Comparison of ENCODE assay signal across 20 cellular contexts in the genomic region with DNA sequence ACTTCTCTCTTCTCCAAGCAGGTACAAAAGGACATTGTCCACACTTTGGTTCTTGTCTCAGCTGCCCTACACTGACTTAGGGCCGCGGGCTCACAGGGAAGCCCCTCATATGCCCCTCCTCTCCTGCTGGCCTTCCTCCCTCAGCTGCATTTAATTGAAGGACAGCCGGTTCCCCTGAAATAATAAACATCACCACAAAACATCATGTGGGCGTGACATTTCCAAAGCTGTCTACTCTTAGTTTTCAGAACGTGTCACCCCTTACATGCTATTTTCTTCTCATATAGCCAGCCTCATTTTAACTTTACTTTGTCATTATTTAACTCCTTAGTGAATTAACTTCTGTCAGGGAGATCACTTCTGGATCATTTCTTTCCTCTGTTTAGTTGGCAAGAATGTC.
DNase-seq lines count a peak whose midpoint lies in the region; ATAC-seq and TF ChIP-seq lines count a peak whose summit lies in the region.
"Had no signal": no experiment of that assay in that cellular context is flagged by ENCODE, and none has a peak within 500 bp of the region (broad histone marks: within the 10 kb centered on the region; RNA-seq: fewer than 3 reads in every experiment).

No MANE protein-coding gene starts in this region.

- H3K4me3 Mint-ChIP-seq in stimulated activated naive CD8-positive, alpha-beta T cell treated with anti-CD3 and anti-CD28 coated beads, Interleukin-15, Interleukin-2, amounts not matched to agents 100 ng/mL and 50 ng/mL, for 24 hours, result no peak overlapping the region
- no peak overlapping the region for H3K4me3 Mint-ChIP-seq in stimulated activated effector memory CD8-positive, alpha-beta T cell treated with anti-CD3 and anti-CD28 coated beads, Interleukin-12 subunit alpha, Interleukin-12 subunit beta, amount 100 ng/mL, for 72 hours
- H3K4me3 Mint-ChIP-seq: CD4-positive, alpha-beta T cell; GM23338 had no signal

- ATAC-seq in stimulated activated naive CD8-positive, alpha-beta T cell treated with anti-CD3 and anti-CD28 coated beads, Interleukin-15, Interleukin-2, amounts not matched to agents 100 U/mL and 50 U/mL, for 24 hours, result no peak
- peak; percentile 57 for ATAC-seq in stimulated activated effector memory CD8-positive, alpha-beta T cell treated with anti-CD3 and anti-CD28 coated beads, Interleukin-12 subunit alpha, Interleukin-12 subunit beta, amount 100 ng/mL, for 72 hours
- ATAC-seq: A549, GM23338, HCT116, K562, Right ventricle myocardium inferior had no signal

- no peaks in the 10 kb centered on the region for H3K9me3 Mint-ChIP-seq in stimulated activated naive CD8-positive, alpha-beta T cell treated with anti-CD3 and anti-CD28 coated beads, Interleukin-15, Interleukin-2, amounts not matched to agents 100 ng/mL and 50 ng/mL, for 24 hours
- H3K9me3 Mint-ChIP-seq in stimulated activated effector memory CD8-positive, alpha-beta T cell treated with anti-CD3 and anti-CD28 coated beads, Interleukin-12 subunit alpha, Interleukin-12 subunit beta, amount 100 ng/mL, for 72 hours, result no peaks in the 10 kb centered on the region
- H3K9me3 Mint-ChIP-seq: CD4-positive, alpha-beta T cell; GM23338 had no signal

- TF ChIP-seq CTCF in dorsolateral prefrontal cortex (IDR thresholded peaks at IDR 0.05 in 54 of 56, conservative IDR thresholded peaks at IDR 0.05 in 2 of 56; ENCODE audit: low read depth in 1 of 56, partially characterized antibody in 56 of 56) (no peak), spleen (IDR thresholded peaks at IDR 0.05 in 8 of 11, conservative IDR thresholded peaks at IDR 0.05 in 3 of 11) (no peak)

- no peaks in the 10 kb centered on the region for H3K36me3 Mint-ChIP-seq in stimulated activated naive CD8-positive, alpha-beta T cell treated with anti-CD3 and anti-CD28 coated beads, Interleukin-15, Interleukin-2, amounts not matched to agents 100 ng/mL and 50 ng/mL, for 24 hours (ENCODE audit: low read depth)
- H3K36me3 Mint-ChIP-seq in stimulated activated effector memory CD8-positive, alpha-beta T cell treated with anti-CD3 and anti-CD28 coated beads, Interleukin-12 subunit alpha, Interleukin-12 subunit beta, amount 100 ng/mL, for 72 hours, result no peaks in the 10 kb centered on the region

- H3K4me1 Mint-ChIP-seq in stimulated activated naive CD8-positive, alpha-beta T cell treated with anti-CD3 and anti-CD28 coated beads, Interleukin-15, Interleukin-2, amounts not matched to agents 100 ng/mL and 50 ng/mL, for 24 hours (ENCODE audit: low read depth), result peaks cover 6% of the 10 kb centered on the region
- H3K4me1 Mint-ChIP-seq in stimulated activated effector memory CD8-positive, alpha-beta T cell treated with anti-CD3 and anti-CD28 coated beads, Interleukin-12 subunit alpha, Interleukin-12 subunit beta, amount 100 ng/mL, for 72 hours, result peaks cover 13% of the 10 kb centered on the region
- H3K4me1 Mint-ChIP-seq: GM23338 had no signal

- no peaks in the 10 kb centered on the region for H3K27me3 Mint-ChIP-seq in stimulated activated naive CD8-positive, alpha-beta T cell treated with anti-CD3 and anti-CD28 coated beads, Interleukin-15, Interleukin-2, amounts not matched to agents 100 ng/mL and 50 ng/mL, for 24 hours
- H3K27me3 Mint-ChIP-seq: CD4-positive, alpha-beta T cell had no signal

- H3K27me3 ChIP-seq in dorsolateral prefrontal cortex (no peaks in the 10 kb centered on the region), spleen (replicated peaks in 1 of 7) (no peaks in the 10 kb centered on the region)
- H3K27me3 ChIP-seq: Peyer's patch had no signal

- H3K27ac ChIP-seq in dorsolateral prefrontal cortex (peak overlapping the region; percentile 7 to 100 (median 95)), spleen (no peak overlapping the region)
- H3K27ac ChIP-seq: A549, Peyer's patch had no signal

- no peak for DNase-seq in stimulated activated naive CD8-positive, alpha-beta T cell treated with anti-CD3 and anti-CD28 coated beads, Interleukin-15, Interleukin-2, amounts not matched to agents 100 U/mL and 50 U/mL, for 24 hours
- DNase-seq in dorsolateral prefrontal cortex (no peak), 8988T (no peak), NCI-H187 (lab: John Stamatoyannopoulos, UW) (no peak), spleen (no peak)
- no peak for DNase-seq in stimulated activated effector memory CD8-positive, alpha-beta T cell treated with anti-CD3 and anti-CD28 coated beads, Interleukin-12 subunit alpha, Interleukin-12 subunit beta, amount 100 ng/mL, for 72 hours (ENCODE audit: low spot score in 2 of 2)
- DNase-seq: CD4-positive, alpha-beta T cell; DMS153; GDM1; NCI-H1092 treated with DMSO at 0.1 percent for 48 hours; NCI-H2081 treated with DMSO at 0.1 percent for 48 hours; NCI-H446 treated with DMSO at 0.1 percent for 48 hours; NCI-H69; Peyer's patch had no signal

- TF ChIP-seq POLR2A in spleen (IDR thresholded peaks at IDR 0.05), result no peak

- peaks cover 0 to 12% (median 0%) of the 10 kb centered on the region in 6 donors for H3K36me3 ChIP-seq in spleen
- H3K36me3 ChIP-seq: Peyer's patch had no signal

- peak overlapping the region; percentile 15 for H3K27ac Mint-ChIP-seq in stimulated activated naive CD8-positive, alpha-beta T cell treated with anti-CD3 and anti-CD28 coated beads, Interleukin-15, Interleukin-2, amounts not matched to agents 100 ng/mL and 50 ng/mL, for 24 hours
- peak overlapping the region; percentile 21 for H3K27ac Mint-ChIP-seq in stimulated activated effector memory CD8-positive, alpha-beta T cell treated with anti-CD3 and anti-CD28 coated beads, Interleukin-12 subunit alpha, Interleukin-12 subunit beta, amount 100 ng/mL, for 72 hours
- H3K27ac Mint-ChIP-seq: CD4-positive, alpha-beta T cell; GM23338 had no signal

- H3K4me1 ChIP-seq in spleen, result no peaks in the 10 kb centered on the region
- H3K4me1 ChIP-seq: A549, Peyer's patch had no signal

- 45 to 71% (median 55%) methylated on average over 5 of the region's 5 CpGs for WGBS in spleen, 5 donors

- intact Hi-C loops in dorsolateral prefrontal cortex (cut with DNase I) (loop anchor here in 1 of 2 donors (5.0 kb wide), 1 partner anchor 98 kb away; no protein-coding TSS in a partner anchor), spleen (cut with DNase I; ENCODE audit: low total_unique reads) (no loop called here)

- H3K4me3 ChIP-seq in dorsolateral prefrontal cortex (no peak overlapping the region), spleen (no peak overlapping the region)
- H3K4me3 ChIP-seq: A549, GM23338, K562, Peyer's patch had no signal

- H3K9me3 ChIP-seq in spleen, result no peaks in the 10 kb centered on the region
- H3K9me3 ChIP-seq: A549, Peyer's patch had no signal

Comparison
In these comparisons a context has a peak if more than half of its experiments do, and no peak if none do; other contexts are left out.
1. H3K27ac ChIP-seq: peak in dorsolateral prefrontal cortex (59 of 59); none in spleen (0 of 8).